Comparison of ENCODE assay signal across 22 cellular contexts in the genomic region with DNA sequence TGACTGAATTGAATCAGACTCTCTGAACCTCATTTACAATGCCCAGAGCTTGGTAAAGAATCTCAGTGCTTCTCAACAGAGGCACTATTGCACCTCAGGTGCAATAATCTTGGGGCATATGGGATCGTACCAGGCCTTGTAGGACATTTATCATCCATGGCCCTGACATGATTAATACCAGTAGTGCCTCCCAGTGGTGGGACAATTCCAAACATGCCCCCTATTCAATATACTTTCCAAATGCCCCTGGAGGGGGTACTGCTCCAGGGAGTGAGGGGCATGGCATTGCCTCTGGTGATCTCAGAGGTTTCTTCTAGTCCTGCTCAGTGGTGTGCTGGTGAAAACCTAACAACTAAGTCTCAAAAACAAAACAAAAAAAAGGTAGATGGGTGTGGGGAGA.
DNase-seq lines count a peak whose midpoint lies in the region; ATAC-seq and TF ChIP-seq lines count a peak whose summit lies in the region.
"Had no signal": no experiment of that assay in that cellular context is flagged by ENCODE, and none has a peak within 500 bp of the region (broad histone marks: within the 10 kb centered on the region; RNA-seq: fewer than 3 reads in every experiment).

No MANE protein-coding gene starts in this region.

- peaks cover 43% of the 10 kb centered on the region for H3K4me1 Mint-ChIP-seq in nephron
- H3K4me1 Mint-ChIP-seq: CD4-positive, alpha-beta memory T cell had no signal

- no peak for TF ChIP-seq CTCF in nephron (IDR thresholded peaks at IDR 0.05; ENCODE audit: unreplicated experiment in 3 of 3)

- peak; percentile 15 for DNase-seq in NCI-H1694 treated with DMSO at 0.1 percent for 48 hours (lab: John Stamatoyannopoulos, UW)
- no peak for DNase-seq in NCI-H1694 (lab: John Stamatoyannopoulos, UW)
- peak; percentile 10 for DNase-seq in NAMALWA (ENCODE audit: low spot score)
- peak; percentile 3 for DNase-seq in dermis blood vessel endothelial cell
- DNase-seq in NCI-H2196 (lab: John Stamatoyannopoulos, UW; ENCODE audit: unreplicated experiment), result no peak
- no peak for DNase-seq in stimulated activated CD8-positive, alpha-beta memory T cell treated with anti-CD3 and anti-CD28 coated beads, Interleukin-4, amount 100 ng/mL, for 48 hours
- DNase-seq: 8988T; activated CD4-positive, alpha-beta T cell treated with anti-CD3 and anti-CD28 coated beads, Interleukin-2, amount 10 ng/mL, durations not matched to agents 24 days and 14 days; activated CD8-positive, alpha-beta memory T cell treated with anti-CD3 and anti-CD28 coated beads, Interleukin-2, amount 10 ng/mL, durations not matched to agents 7 days and 5 days; activated naive CD4-positive, alpha-beta T cell treated with anti-CD3 and anti-CD28 coated beads, Interleukin-2, amount 50 U/mL, for 16 hours; activated T-cell treated with anti-CD3 and anti-CD28 coated beads, Interleukin-2, amount 50 U/mL, for 72 hours; amygdala; CD4-positive, alpha-beta memory T cell; cortex of kidney; Kasumi-1; NCI-H1092; NCI-H2029; SJCRH30 had no signal

- no peaks in the 10 kb centered on the region for H3K9me3 Mint-ChIP-seq in nephron
- H3K9me3 Mint-ChIP-seq: activated CD4-positive, alpha-beta T cell treated with anti-CD3 and anti-CD28 coated beads, Interleukin-2, amount 10 ng/mL, durations not matched to agents 24 days and 14 days; activated T-cell treated with anti-CD3 and anti-CD28 coated beads, Interleukin-2, amount 50 U/mL, for 72 hours; CD4-positive, alpha-beta memory T cell; T-helper 1 cell treated with Interleukin-12 subunit alpha and Interleukin-12 subunit beta and Interleukin-4 antibody, amounts not matched to agents 30 μg/mL and 1 μg/mL, for 36 hours; type B pancreatic cell had no signal

- H3K36me3 Mint-ChIP-seq in nephron (ENCODE audit: low read depth), result no peaks in the 10 kb centered on the region
- H3K36me3 Mint-ChIP-seq: activated CD8-positive, alpha-beta memory T cell treated with anti-CD3 and anti-CD28 coated beads, Interleukin-2, amount 10 ng/mL, durations not matched to agents 7 days and 5 days; CD4-positive, alpha-beta memory T cell; type B pancreatic cell had no signal

- peak overlapping the region; percentile 52 to 90 (median 78) for H3K27ac Mint-ChIP-seq in nephron
- H3K27ac Mint-ChIP-seq: activated CD4-positive, alpha-beta T cell treated with anti-CD3 and anti-CD28 coated beads, Interleukin-2, amount 10 ng/mL, durations not matched to agents 24 days and 14 days; activated CD8-positive, alpha-beta memory T cell treated with anti-CD3 and anti-CD28 coated beads, Interleukin-2, amount 10 ng/mL, durations not matched to agents 7 days and 5 days; activated T-cell treated with anti-CD3 and anti-CD28 coated beads, Interleukin-2, amount 50 U/mL, for 72 hours; CD4-positive, alpha-beta memory T cell; T-helper 1 cell treated with Interleukin-12 subunit alpha and Interleukin-12 subunit beta and Interleukin-4 antibody, amounts not matched to agents 30 μg/mL and 1 μg/mL, for 36 hours had no signal

- ATAC-seq in esophagus mucosa, result no peak
- ATAC-seq: activated CD8-positive, alpha-beta memory T cell treated with anti-CD3 and anti-CD28 coated beads, Interleukin-2, amount 10 ng/mL, durations not matched to agents 7 days and 5 days; activated T-cell treated with anti-CD3 and anti-CD28 coated beads, Interleukin-2, amount 50 U/mL, for 72 hours had no signal

- H3K27me3 Mint-ChIP-seq in nephron (ENCODE audit: low read depth), result peaks cover 9% of the 10 kb centered on the region

- no peak overlapping the region for H3K4me3 Mint-ChIP-seq in nephron
- H3K4me3 Mint-ChIP-seq: activated CD4-positive, alpha-beta T cell treated with anti-CD3 and anti-CD28 coated beads, Interleukin-2, amount 10 ng/mL, durations not matched to agents 24 days and 14 days; activated CD8-positive, alpha-beta memory T cell treated with anti-CD3 and anti-CD28 coated beads, Interleukin-2, amount 10 ng/mL, durations not matched to agents 7 days and 5 days; activated T-cell treated with anti-CD3 and anti-CD28 coated beads, Interleukin-2, amount 50 U/mL, for 72 hours; CD4-positive, alpha-beta memory T cell; T-helper 1 cell treated with Interleukin-12 subunit alpha and Interleukin-12 subunit beta and Interleukin-4 antibody, amounts not matched to agents 30 μg/mL and 1 μg/mL, for 36 hours; type B pancreatic cell had no signal

Comparison
In these comparisons a context has a peak if more than half of its experiments do, and no peak if none do; other contexts are left out.
1. DNase-seq: peak in NCI-H1694 treated with DMSO at 0.1 percent for 48 hours (single experiment), NAMALWA (single experiment) and dermis blood vessel endothelial cell (single experiment); none in NCI-H1694 (single experiment), NCI-H2196 (single experiment) and stimulated activated CD8-positive, alpha-beta memory T cell treated with anti-CD3 and anti-CD28 coated beads, Interleukin-4, amount 100 ng/mL, for 48 hours (single experiment).